In genomic region chr15:84919268-84919667, GRCh38 we compare ENCODE assay signal across 17 cellular contexts. TPM values are rescaled to one million over a fixed set of nuclear protein-coding genes. Genes with fewer than 3 reads are reported as not detected.
A peak's percentile ranks its signal among the peaks of the same experiment; 100 is the strongest.
DNase-seq lines count a peak whose midpoint lies in the region; ATAC-seq, FAIRE-seq and TF ChIP-seq lines count a peak whose summit lies in the region.
"Had no signal": no experiment of that assay in that cellular context is flagged by ENCODE, and none has a peak within 500 bp of the region (broad histone marks: within the 10 kb centered on the region; RNA-seq: fewer than 3 reads in every experiment).

No MANE protein-coding gene starts in this region.

- peak overlapping the region; percentile 64 for H3K27ac Mint-ChIP-seq in activated T-helper 17 cell treated with anti-CD3 and anti-CD28 coated beads, Interleukin-2, amount 50 U/mL, for 72 hours
- H3K27ac Mint-ChIP-seq: CD14-positive monocyte; CD8-positive, alpha-beta T cell had no signal

- no peak for ATAC-seq in activated T-helper 17 cell treated with anti-CD3 and anti-CD28 coated beads, Interleukin-2, amount 50 U/mL, for 72 hours (replicated peaks)
- ATAC-seq: CD8-positive, alpha-beta T cell; HCT116 had no signal

- H3K36me3 Mint-ChIP-seq in activated T-helper 17 cell treated with anti-CD3 and anti-CD28 coated beads, Interleukin-2, amount 50 U/mL, for 72 hours (ENCODE audit: low read depth), result peaks cover 5% of the 10 kb centered on the region
- H3K36me3 Mint-ChIP-seq: CD14-positive monocyte; CD8-positive, alpha-beta T cell had no signal

- no peak overlapping the region for H3K4me3 Mint-ChIP-seq in activated T-helper 17 cell treated with anti-CD3 and anti-CD28 coated beads, Interleukin-2, amount 50 U/mL, for 72 hours
- H3K4me3 Mint-ChIP-seq: CD14-positive monocyte; CD8-positive, alpha-beta T cell had no signal

- H3K27ac ChIP-seq in right atrium auricular region (no peak overlapping the region), small intestine (ENCODE audit: low read depth in 1 of 2, low read length in 1 of 2) (no peak overlapping the region)

- H3K9me3 Mint-ChIP-seq in activated T-helper 17 cell treated with anti-CD3 and anti-CD28 coated beads, Interleukin-2, amount 50 U/mL, for 72 hours, result no peaks in the 10 kb centered on the region
- H3K9me3 Mint-ChIP-seq: CD8-positive, alpha-beta T cell had no signal

- H3K4me3 ChIP-seq in right atrium auricular region (no peak overlapping the region), small intestine (ENCODE audit: low read depth in 1 of 2, low read length in 2 of 2) (no peak overlapping the region)

- H3K36me3 ChIP-seq in right atrium auricular region, result no peaks in the 10 kb centered on the region
- H3K36me3 ChIP-seq in small intestine (ENCODE audit: control insufficient read depth in 2 of 2, insufficient read depth in 2 of 2, low read length in 2 of 2), result peaks cover 0 to 3% of the 10 kb centered on the region in 2 donors

- peaks cover 5% of the 10 kb centered on the region for H3K4me1 Mint-ChIP-seq in activated T-helper 17 cell treated with anti-CD3 and anti-CD28 coated beads, Interleukin-2, amount 50 U/mL, for 72 hours

- DNase-seq in cardiac septum (ENCODE audit: low spot score) (peak; percentile 27), right atrium auricular region (ENCODE audit: low spot score) (no peak), small intestine (peak; percentile 27), inferior parietal cortex (ENCODE audit: extremely low spot score) (no peak), SK-N-DZ (ENCODE audit: low spot score) (no peak), ureter (ENCODE audit: low spot score) (no peak)
- DNase-seq: CD8-positive, alpha-beta T cell; COR-L47; DMS53; GF-D8; KG1 had no signal

- peaks cover 8% of the 10 kb centered on the region for H3K27me3 Mint-ChIP-seq in activated T-helper 17 cell treated with anti-CD3 and anti-CD28 coated beads, Interleukin-2, amount 50 U/mL, for 72 hours

- no peak for TF ChIP-seq CTCF in right atrium auricular region (IDR thresholded peaks at IDR 0.05)

- peaks cover 0 to 18% of the 10 kb centered on the region in 2 donors for H3K4me1 ChIP-seq in right atrium auricular region
- H3K4me1 ChIP-seq in small intestine (ENCODE audit: control insufficient read depth in 2 of 2, insufficient read depth in 1 of 2, low read depth in 1 of 2, low read length in 1 of 2), result no peaks in the 10 kb centered on the region

- H3K27me3 ChIP-seq in right atrium auricular region (no peaks in the 10 kb centered on the region), small intestine (ENCODE audit: control insufficient read depth in 2 of 2, insufficient read depth in 2 of 2, low read length in 2 of 2) (no peaks in the 10 kb centered on the region)

- FAIRE-seq in small intestine (lab: Jason Lieb, UNC), result no peak
- FAIRE-seq: D721Med, HTR-8/SVneo had no signal

- intact Hi-C loops in cardiac septum (cut with DNase I), result loop anchor here (5.0 kb wide), 1 partner anchor 262 kb away; the partner anchor contains the start of gene NMB

- H3K9me3 ChIP-seq in right atrium auricular region, result no peaks in the 10 kb centered on the region
- no peaks in the 10 kb centered on the region for H3K9me3 ChIP-seq in small intestine (ENCODE audit: control insufficient read depth, low read depth)

RNA-seq across cellular contexts. Expression of gene SLC28A1, which starts 34.8 kb away (rescaled TPM):
- total RNA-seq in cardiac septum (0.83 TPM), right atrium auricular region (under 1 TPM in 1 of 2 donors, not detected in 1; 0.12 TPM), ureter (not detected)
- total RNA-seq in activated T-helper 17 cell treated with anti-CD3 and anti-CD28 coated beads, Interleukin-2, amount 50 U/mL, for 72 hours, result not detected
- 10 to 100 TPM in 2 of 3 donors, 1 to 10 TPM in 1; 4.4 to 64.6 (median 34.6) TPM for polyA plus RNA-seq in small intestine
- polyA plus RNA-seq in SK-N-DZ (2014; cell fraction: cytosol; rRNA removed), result not detected in 2 replicates
- polyA plus RNA-seq in SK-N-DZ (2014; cell fraction: nucleus; rRNA removed), result 0.30 TPM in 1 of 2 replicates, not detected in the other
- total RNA-seq: A673; CD8-positive, alpha-beta T cell had no signal
- polyA plus RNA-seq: CD14-positive monocyte had no signal

Comparison
In these comparisons a context has a peak if more than half of its experiments do, and no peak if none do; other contexts are left out.
1. DNase-seq: peak in cardiac septum (single experiment) and small intestine (single experiment); none in right atrium auricular region (single experiment), inferior parietal cortex (single experiment), SK-N-DZ (single experiment) and ureter (single experiment).